Comparison of ENCODE assay signal across 9 cellular contexts in the genomic region with DNA sequence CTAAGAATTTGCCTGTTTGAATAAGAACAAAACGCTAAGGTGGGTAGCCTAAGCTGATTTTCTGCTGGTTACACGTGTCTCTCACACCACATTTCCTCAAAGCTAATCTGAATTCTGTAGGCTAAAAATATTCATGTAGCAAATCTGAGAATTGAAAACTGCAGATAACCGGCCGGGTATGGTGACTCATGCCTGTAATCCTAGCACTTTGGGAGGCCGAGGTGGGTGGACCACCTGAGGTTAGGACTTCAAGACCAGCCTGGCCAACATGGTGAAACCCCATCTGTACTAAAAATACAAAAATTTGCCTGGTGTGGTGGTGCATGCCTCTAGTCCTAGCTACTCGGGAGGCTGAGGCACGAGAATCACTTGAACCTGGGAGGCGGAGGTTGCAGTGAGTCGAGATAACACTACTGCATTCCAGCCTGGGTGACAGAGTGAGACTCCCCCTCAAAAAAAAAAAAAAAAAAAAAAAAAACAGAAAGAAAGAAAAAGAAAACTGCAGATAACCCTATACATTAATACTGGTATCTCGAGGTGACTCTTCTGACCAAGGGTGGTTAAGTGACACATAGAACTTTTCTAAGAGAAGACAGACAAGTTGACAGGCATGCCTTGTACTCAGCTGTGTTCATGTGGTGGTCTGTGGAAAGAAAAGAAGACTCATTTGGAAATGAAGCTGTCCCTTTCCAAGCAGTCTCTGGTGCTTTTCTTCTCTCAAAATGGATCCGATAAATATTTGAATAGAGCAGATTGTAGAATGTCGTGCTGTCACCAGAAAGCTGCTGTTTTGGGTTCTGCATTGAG. TPM values are rescaled to one million over a fixed set of nuclear protein-coding genes. Genes with fewer than 3 reads are reported as not detected.
DNase-seq lines count a peak whose midpoint lies in the region; ATAC-seq and TF ChIP-seq lines count a peak whose summit lies in the region.
"Had no signal": no experiment of that assay in that cellular context is flagged by ENCODE, and none has a peak within 500 bp of the region (broad histone marks: within the 10 kb centered on the region; RNA-seq: fewer than 3 reads in every experiment).

No MANE protein-coding gene starts in this region.

- TF ChIP-seq CTCF in cardiac muscle cell (IDR thresholded peaks at IDR 0.05; ENCODE audit: low read depth, low read length) = no peak

- no peaks in the 10 kb centered on the region for H3K27me3 ChIP-seq in cardiac muscle cell
- H3K27me3 ChIP-seq: neutrophil had no signal

- H3K27ac ChIP-seq in cardiac muscle cell (peak overlapping the region; percentile 90), angular gyrus (ENCODE audit: low read depth, low read length) (peak overlapping the region; percentile 47)
- H3K27ac ChIP-seq: neutrophil had no signal

- H3K4me3 ChIP-seq in cardiac muscle cell = no peak overlapping the region

- no peaks in the 10 kb centered on the region for H3K9me3 ChIP-seq in cardiac muscle cell (ENCODE audit: low read depth)
- H3K9me3 ChIP-seq: neutrophil had no signal

- intact Hi-C loops in Right ventricle myocardium superior (cut with DNase I) = loop anchor here (10.0 kb wide), 1 partner anchor 151 kb away; no protein-coding TSS in a partner anchor

- no peak for ATAC-seq in Right ventricle myocardium superior (ENCODE audit: poor library complexity)
- ATAC-seq in HG03196 (IDR thresholded peaks at IDR 0.05; ENCODE audit: unreplicated experiment) = peak; percentile 63

- H3K36me3 ChIP-seq in cardiac muscle cell = peaks cover 8% of the 10 kb centered on the region

- DNase-seq in cardiac muscle cell (ENCODE audit: low read depth in 1 of 2, low spot score in 1 of 2) (peak in 1 of 2 donors; percentile 19), Right ventricle myocardium superior (no peak), superior temporal gyrus (ENCODE audit: extremely low spot score) (peak; percentile 29), NCI-H69 (lab: John Stamatoyannopoulos, UW) (no peak), mesenteric fat pad (ENCODE audit: low spot score) (no peak), DMS79 treated with DMSO at 0.1 percent for 48 hours (lab: John Stamatoyannopoulos, UW) (no peak)

- H3K4me1 ChIP-seq in cardiac muscle cell (ENCODE audit: low read depth) = peaks cover 17% of the 10 kb centered on the region

RNA-seq across cellular contexts. Expression of gene ASXL1, which starts 24.7 kb away (rescaled TPM):
- total RNA-seq in cardiac muscle cell = 32.6 and 82.4 TPM in 2 replicates
- 50.3 and 97.9 TPM in 2 replicates for polyA plus RNA-seq in cardiac muscle cell
- 24.5 TPM for total RNA-seq in Right ventricle myocardium superior
- 75.3 TPM for total RNA-seq in mesenteric fat pad

RNA-seq across cellular contexts. Expression of gene KIF3B, which starts 55.9 kb away (rescaled TPM):
- total RNA-seq in cardiac muscle cell = 13.0 and 13.2 TPM in 2 replicates
- 4.7 and 6.2 TPM in 2 replicates for polyA plus RNA-seq in cardiac muscle cell
- total RNA-seq in Right ventricle myocardium superior = 8.6 TPM
- 28.1 TPM for total RNA-seq in mesenteric fat pad
